In genomic region chr21:16534408-16535099, GRCh38 we compare ENCODE assay signal across 8 cellular contexts.
DNase-seq lines count a peak whose midpoint lies in the region; ATAC-seq, FAIRE-seq and TF ChIP-seq lines count a peak whose summit lies in the region.

No MANE protein-coding gene starts in this region.

- H3K4me2 ChIP-seq in astrocyte (ENCODE audit: low read length): peak overlapping the region; percentile 85
- H3K4me2 ChIP-seq in hepatocyte: no peak overlapping the region

- no peaks in the 10 kb centered on the region for H3K9me3 ChIP-seq in astrocyte (ENCODE audit: insufficient read depth, low read depth, low read length)
- H3K9me3 ChIP-seq in hepatocyte (ENCODE audit: low read depth): no peaks in the 10 kb centered on the region

- CTCF ChIA-PET in activated CD8-positive, alpha-beta memory T cell treated with anti-CD3 and anti-CD28 coated beads, Interleukin-2, amount 10 ng/mL, durations not matched to agents 7 days and 5 days (lab: Charles Lee): no interaction called here

- H3K36me3 ChIP-seq in astrocyte (ENCODE audit: insufficient read depth, low read length) (no peaks in the 10 kb centered on the region), hepatocyte (replicated peaks; ENCODE audit: insufficient read depth, low read depth) (no peaks in the 10 kb centered on the region)

- no peaks in the 10 kb centered on the region for H3K9me2 ChIP-seq in hepatocyte (replicated peaks; ENCODE audit: insufficient read depth)

- peak overlapping the region; percentile 88 for H3K27ac ChIP-seq in astrocyte (ENCODE audit: low read depth, low read length)
- peak overlapping the region; percentile 27 for H3K27ac ChIP-seq in hepatocyte
- peak overlapping the region; percentile 93 for H3K27ac ChIP-seq in substantia nigra (ENCODE audit: low read depth, low read length, poor library complexity, severe bottlenecking)

- H4K20me1 ChIP-seq in astrocyte (ENCODE audit: insufficient read depth, low read length): no peaks in the 10 kb centered on the region
- H4K20me1 ChIP-seq in hepatocyte (ENCODE audit: insufficient read depth, poor library complexity, severe bottlenecking): no peaks in the 10 kb centered on the region

- peak overlapping the region; percentile 88 for H3K9ac ChIP-seq in astrocyte (ENCODE audit: low read length)

- peak overlapping the region; percentile 96 for H3K27ac Mint-ChIP-seq in HFFc6
- no peak overlapping the region for H3K27ac Mint-ChIP-seq in astrocyte (ENCODE audit: unreplicated experiment)
- no peak overlapping the region for H3K27ac Mint-ChIP-seq in stimulated activated effector memory CD8-positive, alpha-beta T cell treated with anti-CD3 and anti-CD28 coated beads, Interleukin-12 subunit alpha, Interleukin-12 subunit beta, amount 100 ng/mL, for 72 hours
- no peak overlapping the region for H3K27ac Mint-ChIP-seq in activated CD8-positive, alpha-beta memory T cell treated with anti-CD3 and anti-CD28 coated beads, Interleukin-2, amount 10 ng/mL, durations not matched to agents 7 days and 5 days

- TF ChIP-seq CTCF in HFFc6 (IDR thresholded peaks at IDR 0.05) (no peak; the same call in 1 of the 2 replicates), astrocyte (IDR thresholded peaks at IDR 0.05; ENCODE audit: insufficient read depth, low read depth, low read length) (no peak), hepatocyte (IDR thresholded peaks at IDR 0.05; ENCODE audit: poor library complexity) (no peak)

- peak; percentile 49 for FAIRE-seq in astrocyte (lab: Jason Lieb, UNC)

- H3K4me1 ChIP-seq in astrocyte (ENCODE audit: insufficient read depth, low read length) (peaks cover 23% of the 10 kb centered on the region), hepatocyte (ENCODE audit: insufficient read depth) (peaks cover 5% of the 10 kb centered on the region)

- H3K79me2 ChIP-seq in astrocyte (ENCODE audit: insufficient read depth, low read length) (peaks cover 63% of the 10 kb centered on the region), hepatocyte (no peaks in the 10 kb centered on the region)

- no peaks in the 10 kb centered on the region for H3K36me3 Mint-ChIP-seq in HFFc6 (ENCODE audit: low read depth)
- H3K36me3 Mint-ChIP-seq in astrocyte (ENCODE audit: low read depth, unreplicated experiment): no peaks in the 10 kb centered on the region
- no peaks in the 10 kb centered on the region for H3K36me3 Mint-ChIP-seq in stimulated activated effector memory CD8-positive, alpha-beta T cell treated with anti-CD3 and anti-CD28 coated beads, Interleukin-12 subunit alpha, Interleukin-12 subunit beta, amount 100 ng/mL, for 72 hours
- H3K36me3 Mint-ChIP-seq in activated CD8-positive, alpha-beta memory T cell treated with anti-CD3 and anti-CD28 coated beads, Interleukin-2, amount 10 ng/mL, durations not matched to agents 7 days and 5 days: no peaks in the 10 kb centered on the region

- H3K27me3 ChIP-seq in astrocyte (ENCODE audit: insufficient read depth, low read length): no peaks in the 10 kb centered on the region
- no peaks in the 10 kb centered on the region for H3K27me3 ChIP-seq in hepatocyte

- H3K4me3 ChIP-seq in astrocyte (ENCODE audit: insufficient read depth, low read depth, low read length): peak overlapping the region; percentile 60
- no peak overlapping the region for H3K4me3 ChIP-seq in hepatocyte

- H3K9me3 Mint-ChIP-seq in HFFc6 (no peaks in the 10 kb centered on the region), astrocyte (ENCODE audit: unreplicated experiment) (peaks cover 4% of the 10 kb centered on the region)
- H3K9me3 Mint-ChIP-seq in stimulated activated effector memory CD8-positive, alpha-beta T cell treated with anti-CD3 and anti-CD28 coated beads, Interleukin-12 subunit alpha, Interleukin-12 subunit beta, amount 100 ng/mL, for 72 hours: peaks cover 8% of the 10 kb centered on the region
- peaks cover 14% of the 10 kb centered on the region for H3K9me3 Mint-ChIP-seq in activated CD8-positive, alpha-beta memory T cell treated with anti-CD3 and anti-CD28 coated beads, Interleukin-2, amount 10 ng/mL, durations not matched to agents 7 days and 5 days (ENCODE audit: low read depth)

- DNase-seq in HFFc6: peak; percentile 58
- DNase-seq in astrocyte (ENCODE audit: low read depth): peak; percentile 85
- DNase-seq in hepatocyte (ENCODE audit: low spot score): peak; percentile 14
- DNase-seq in substantia nigra (lab: John Stamatoyannopoulos, UW): peak in 46 of 49 donors; percentile 2 to 88 (median 56)
- no peak for DNase-seq in stimulated activated effector memory CD8-positive, alpha-beta T cell treated with anti-CD3 and anti-CD28 coated beads, Interleukin-12 subunit alpha, Interleukin-12 subunit beta, amount 100 ng/mL, for 72 hours (ENCODE audit: low spot score in 2 of 2)
- no peak for DNase-seq in activated CD8-positive, alpha-beta memory T cell treated with anti-CD3 and anti-CD28 coated beads, Interleukin-2, amount 10 ng/mL, durations not matched to agents 7 days and 5 days

- peaks cover 41% of the 10 kb centered on the region for H3K4me1 Mint-ChIP-seq in HFFc6 (ENCODE audit: low read depth)
- H3K4me1 Mint-ChIP-seq in astrocyte (ENCODE audit: low read depth, unreplicated experiment): peaks cover 7% of the 10 kb centered on the region
- no peaks in the 10 kb centered on the region for H3K4me1 Mint-ChIP-seq in stimulated activated effector memory CD8-positive, alpha-beta T cell treated with anti-CD3 and anti-CD28 coated beads, Interleukin-12 subunit alpha, Interleukin-12 subunit beta, amount 100 ng/mL, for 72 hours
- no peaks in the 10 kb centered on the region for H3K4me1 Mint-ChIP-seq in activated CD8-positive, alpha-beta memory T cell treated with anti-CD3 and anti-CD28 coated beads, Interleukin-2, amount 10 ng/mL, durations not matched to agents 7 days and 5 days

- H2AFZ ChIP-seq in astrocyte (ENCODE audit: low read depth, low read length): peak overlapping the region; percentile 39
- no peak overlapping the region for H2AFZ ChIP-seq in hepatocyte

- 79% methylated on average over 11 of the region's 11 CpGs for WGBS in hepatocyte (ENCODE audit: low lambda C conversion rate, missing lambda C conversion rate)

- peak overlapping the region; percentile 95 for H3K4me3 Mint-ChIP-seq in HFFc6
- H3K4me3 Mint-ChIP-seq in astrocyte (ENCODE audit: unreplicated experiment): no peak overlapping the region
- H3K4me3 Mint-ChIP-seq in stimulated activated effector memory CD8-positive, alpha-beta T cell treated with anti-CD3 and anti-CD28 coated beads, Interleukin-12 subunit alpha, Interleukin-12 subunit beta, amount 100 ng/mL, for 72 hours: no peak overlapping the region
- H3K4me3 Mint-ChIP-seq in activated CD8-positive, alpha-beta memory T cell treated with anti-CD3 and anti-CD28 coated beads, Interleukin-2, amount 10 ng/mL, durations not matched to agents 7 days and 5 days: no peak overlapping the region

- no peaks in the 10 kb centered on the region for H3K27me3 Mint-ChIP-seq in HFFc6 (ENCODE audit: insufficient read depth)
- H3K27me3 Mint-ChIP-seq in astrocyte (ENCODE audit: low read depth, unreplicated experiment): no peaks in the 10 kb centered on the region
- no peaks in the 10 kb centered on the region for H3K27me3 Mint-ChIP-seq in activated CD8-positive, alpha-beta memory T cell treated with anti-CD3 and anti-CD28 coated beads, Interleukin-2, amount 10 ng/mL, durations not matched to agents 7 days and 5 days

- ATAC-seq in stimulated activated effector memory CD8-positive, alpha-beta T cell treated with anti-CD3 and anti-CD28 coated beads, Interleukin-12 subunit alpha, Interleukin-12 subunit beta, amount 100 ng/mL, for 72 hours: no peak
- no peak for ATAC-seq in activated CD8-positive, alpha-beta memory T cell treated with anti-CD3 and anti-CD28 coated beads, Interleukin-2, amount 10 ng/mL, durations not matched to agents 7 days and 5 days
- no peak for ATAC-seq in GM19452 (IDR thresholded peaks at IDR 0.05; ENCODE audit: unreplicated experiment)
- no peak for ATAC-seq in GM21367 (IDR thresholded peaks at IDR 0.05; ENCODE audit: unreplicated experiment)

Comparison
In these comparisons a context has a peak if more than half of its experiments do, and no peak if none do; other contexts are left out.
1. DNase-seq: peak in HFFc6 (single experiment), astrocyte (single experiment), hepatocyte (single experiment) and substantia nigra (46 of 49); none in stimulated activated effector memory CD8-positive, alpha-beta T cell treated with anti-CD3 and anti-CD28 coated beads, Interleukin-12 subunit alpha, Interleukin-12 subunit beta, amount 100 ng/mL, for 72 hours (0 of 2) and activated CD8-positive, alpha-beta memory T cell treated with anti-CD3 and anti-CD28 coated beads, Interleukin-2, amount 10 ng/mL, durations not matched to agents 7 days and 5 days (single experiment).
2. H3K27ac ChIP-seq: peak in every context shown above with its lines; median percentile 93 in substantia nigra; 88 in astrocyte; 27 in hepatocyte.